In genomic region chr12:132735496-132735895, GRCh38 we compare ENCODE assay signal across 2 cellular contexts.
TF ChIP-seq lines count a peak whose summit lies in the region.

No MANE protein-coding gene starts in this region.

TF ChIP-seq in HCT116, 20 proteins besides CTCF, POLR2A, EP300 and RAD21:
- TF ChIP-seq POLR2AphosphoS5 (IDR thresholded peaks at IDR 0.05; ENCODE audit: low read depth, low read length) (no peak), ZNF274 (IDR thresholded peaks at IDR 0.05; ENCODE audit: low read depth, low read length) (no peak), SP1 (IDR thresholded peaks at IDR 0.05; ENCODE audit: low read depth) (no peak), TCF7L2 (IDR thresholded peaks at IDR 0.05; ENCODE audit: borderline replicate concordance, extremely low read depth, insufficient read depth, insufficient read length) (no peak), SRF (IDR thresholded peaks at IDR 0.05; ENCODE audit: low read depth) (no peak), YY1 (IDR thresholded peaks at IDR 0.05; ENCODE audit: extremely low read depth, insufficient replicate concordance, low read depth, low read length) (no peak), ZBTB33 (IDR thresholded peaks at IDR 0.05; ENCODE audit: extremely low read depth, insufficient replicate concordance, low read length) (no peak), FOSL1 (IDR thresholded peaks at IDR 0.05; ENCODE audit: low read depth) (no peak), EZH2phosphoT487 (IDR thresholded peaks at IDR 0.05; ENCODE audit: borderline replicate concordance) (no peak), ATF3 (IDR thresholded peaks at IDR 0.05) (no peak), JUND (IDR thresholded peaks at IDR 0.05) (no peak)
TF ChIP-seq in HCT116: peak in this region for 0.

TF ChIP-seq in H1, 55 proteins besides CTCF, POLR2A, EP300 and RAD21:
- TF ChIP-seq TBP (IDR thresholded peaks at IDR 0.05; ENCODE audit: low read depth, low read length): no peak
